Comparison of ENCODE assay signal across 1 cellular context in the genomic region with DNA sequence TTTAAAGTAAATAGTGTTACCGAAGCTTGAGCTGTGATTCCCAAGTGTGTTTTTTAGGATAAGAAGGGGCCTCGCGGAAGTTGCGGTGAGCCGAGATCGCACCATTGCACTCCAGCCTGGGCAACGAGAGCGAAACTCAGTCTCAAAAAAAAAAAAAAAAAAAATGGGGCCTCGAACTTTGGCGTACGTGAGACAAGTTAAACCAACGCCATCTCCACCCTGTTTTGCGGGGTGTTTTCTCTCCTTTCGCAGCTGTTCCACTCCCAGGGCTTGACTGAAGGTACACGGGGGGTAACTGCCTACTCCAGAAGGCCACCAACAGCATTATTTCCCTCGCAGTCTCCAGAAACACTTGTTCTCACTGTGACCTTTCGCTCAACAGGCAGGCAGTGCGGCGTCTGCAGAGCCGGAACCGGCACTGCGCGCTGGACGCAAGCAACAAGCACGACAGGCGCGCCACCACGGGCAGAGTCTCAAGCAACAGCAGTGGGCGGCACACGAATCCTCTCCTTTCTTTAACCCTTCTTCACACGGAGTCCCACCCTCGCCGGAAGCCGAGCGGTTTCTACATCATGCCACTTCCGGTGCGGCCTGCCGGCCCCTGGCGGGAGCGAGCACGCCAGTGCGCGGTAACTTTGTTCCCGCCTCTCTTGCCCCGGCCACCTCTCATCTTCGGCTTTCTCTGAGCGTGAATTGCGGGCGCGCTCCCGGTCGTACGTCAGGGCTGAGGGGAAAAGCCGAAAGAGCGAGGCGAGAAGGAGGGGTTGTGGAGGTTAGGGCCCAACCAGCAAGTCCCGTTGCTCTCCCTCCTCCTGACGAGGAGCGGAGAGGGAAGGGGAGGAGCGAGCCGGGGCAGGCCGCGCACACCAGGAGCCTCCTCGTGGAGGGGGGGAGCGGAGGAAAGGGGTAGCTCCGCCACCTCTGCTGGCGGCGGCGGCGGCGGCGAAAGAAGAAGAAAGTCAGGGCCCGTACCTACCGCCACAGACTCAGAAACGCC.
TF ChIP-seq lines count a peak whose summit lies in the region.

No MANE protein-coding gene starts in this region.

TF ChIP-seq in K562, 482 proteins besides CTCF, POLR2A, EP300 and RAD21 (continued from another document and continues in another):
- TF ChIP-seq, protein P1, sequence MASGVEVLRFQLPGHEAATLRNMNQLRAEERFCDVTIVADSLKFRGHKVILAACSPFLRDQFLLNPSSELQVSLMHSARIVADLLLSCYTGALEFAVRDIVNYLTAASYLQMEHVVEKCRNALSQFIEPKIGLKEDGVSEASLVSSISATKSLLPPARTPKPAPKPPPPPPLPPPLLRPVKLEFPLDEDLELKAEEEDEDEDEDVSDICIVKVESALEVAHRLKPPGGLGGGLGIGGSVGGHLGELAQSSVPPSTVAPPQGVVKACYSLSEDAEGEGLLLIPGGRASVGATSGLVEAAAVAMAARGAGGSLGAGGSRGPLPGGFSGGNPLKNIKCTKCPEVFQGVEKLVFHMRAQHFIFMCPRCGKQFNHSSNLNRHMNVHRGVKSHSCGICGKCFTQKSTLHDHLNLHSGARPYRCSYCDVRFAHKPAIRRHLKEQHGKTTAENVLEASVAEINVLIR (CRISPR knock-in tag; IDR thresholded peaks at IDR 0.05) = 0 out of 2 replicates have a peak, but pooled peaks have one; percentile 15
- peak; percentile 93 for TF ChIP-seq TBP (optimal IDR thresholded peaks at IDR 0.05; ENCODE audit: low read depth, low read length)
- TF ChIP-seq, protein P2, sequence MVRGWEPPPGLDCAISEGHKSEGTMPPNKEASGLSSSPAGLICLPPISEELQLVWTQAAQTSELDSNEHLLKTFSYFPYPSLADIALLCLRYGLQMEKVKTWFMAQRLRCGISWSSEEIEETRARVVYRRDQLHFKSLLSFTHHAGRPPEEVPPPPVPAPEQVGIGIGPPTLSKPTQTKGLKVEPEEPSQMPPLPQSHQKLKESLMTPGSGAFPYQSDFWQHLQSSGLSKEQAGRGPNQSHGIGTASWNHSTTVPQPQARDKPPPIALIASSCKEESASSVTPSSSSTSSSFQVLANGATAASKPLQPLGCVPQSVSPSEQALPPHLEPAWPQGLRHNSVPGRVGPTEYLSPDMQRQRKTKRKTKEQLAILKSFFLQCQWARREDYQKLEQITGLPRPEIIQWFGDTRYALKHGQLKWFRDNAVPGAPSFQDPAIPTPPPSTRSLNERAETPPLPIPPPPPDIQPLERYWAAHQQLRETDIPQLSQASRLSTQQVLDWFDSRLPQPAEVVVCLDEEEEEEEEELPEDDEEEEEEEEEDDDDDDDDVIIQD (CRISPR knock-in tag; IDR thresholded peaks at IDR 0.05) = no peak
- no peak for TF ChIP-seq ZFP1 (CRISPR knock-in tag; IDR thresholded peaks at IDR 0.05)
- TF ChIP-seq NFIC (IDR thresholded peaks at IDR 0.05) = 0 out of 2 replicates have a peak, but pooled peaks have one; percentile 16
- TF ChIP-seq, protein P3, sequence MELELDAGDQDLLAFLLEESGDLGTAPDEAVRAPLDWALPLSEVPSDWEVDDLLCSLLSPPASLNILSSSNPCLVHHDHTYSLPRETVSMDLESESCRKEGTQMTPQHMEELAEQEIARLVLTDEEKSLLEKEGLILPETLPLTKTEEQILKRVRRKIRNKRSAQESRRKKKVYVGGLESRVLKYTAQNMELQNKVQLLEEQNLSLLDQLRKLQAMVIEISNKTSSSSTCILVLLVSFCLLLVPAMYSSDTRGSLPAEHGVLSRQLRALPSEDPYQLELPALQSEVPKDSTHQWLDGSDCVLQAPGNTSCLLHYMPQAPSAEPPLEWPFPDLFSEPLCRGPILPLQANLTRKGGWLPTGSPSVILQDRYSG (tag; conservative IDR thresholded peaks at IDR 0.05; ENCODE audit: low read depth) = no peak
- TF ChIP-seq MTA1 (IDR thresholded peaks at IDR 0.05; ENCODE audit: borderline replicate concordance) = no peak
- no peak for TF ChIP-seq KLF16 (IDR thresholded peaks at IDR 0.05)
- TF ChIP-seq ZNF79 (CRISPR knock-in tag; IDR thresholded peaks at IDR 0.05; ENCODE audit: low read depth) = 0 out of 2 replicates have a peak, but pooled peaks have one; percentile 16
- TF ChIP-seq MED1 (CRISPR knock-in tag; IDR thresholded peaks at IDR 0.05; ENCODE audit: borderline replicate concordance) = no peak
- no peak; the same call in 1 of the 2 replicates for TF ChIP-seq ILF3 (IDR thresholded peaks at IDR 0.05; ENCODE audit: borderline replicate concordance)
- TF ChIP-seq, protein P4, sequence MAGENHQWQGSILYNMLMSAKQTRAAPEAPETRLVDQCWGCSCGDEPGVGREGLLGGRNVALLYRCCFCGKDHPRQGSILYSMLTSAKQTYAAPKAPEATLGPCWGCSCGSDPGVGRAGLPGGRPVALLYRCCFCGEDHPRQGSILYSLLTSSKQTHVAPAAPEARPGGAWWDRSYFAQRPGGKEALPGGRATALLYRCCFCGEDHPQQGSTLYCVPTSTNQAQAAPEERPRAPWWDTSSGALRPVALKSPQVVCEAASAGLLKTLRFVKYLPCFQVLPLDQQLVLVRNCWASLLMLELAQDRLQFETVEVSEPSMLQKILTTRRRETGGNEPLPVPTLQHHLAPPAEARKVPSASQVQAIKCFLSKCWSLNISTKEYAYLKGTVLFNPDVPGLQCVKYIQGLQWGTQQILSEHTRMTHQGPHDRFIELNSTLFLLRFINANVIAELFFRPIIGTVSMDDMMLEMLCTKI (IDR thresholded peaks at IDR 0.05; ENCODE audit: partially characterized antibody) = no peak
- TF ChIP-seq EGR1 (conservative IDR thresholded peaks at IDR 0.05) = peak; percentile 89
- TF ChIP-seq, protein P5, sequence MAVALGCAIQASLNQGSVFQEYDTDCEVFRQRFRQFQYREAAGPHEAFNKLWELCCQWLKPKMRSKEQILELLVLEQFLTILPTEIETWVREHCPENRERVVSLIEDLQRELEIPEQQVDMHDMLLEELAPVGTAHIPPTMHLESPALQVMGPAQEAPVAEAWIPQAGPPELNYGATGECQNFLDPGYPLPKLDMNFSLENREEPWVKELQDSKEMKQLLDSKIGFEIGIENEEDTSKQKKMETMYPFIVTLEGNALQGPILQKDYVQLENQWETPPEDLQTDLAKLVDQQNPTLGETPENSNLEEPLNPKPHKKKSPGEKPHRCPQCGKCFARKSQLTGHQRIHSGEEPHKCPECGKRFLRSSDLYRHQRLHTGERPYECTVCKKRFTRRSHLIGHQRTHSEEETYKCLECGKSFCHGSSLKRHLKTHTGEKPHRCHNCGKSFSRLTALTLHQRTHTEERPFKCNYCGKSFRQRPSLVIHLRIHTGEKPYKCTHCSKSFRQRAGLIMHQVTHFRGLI (CRISPR knock-in tag; IDR thresholded peaks at IDR 0.05) = 0 out of 2 replicates have a peak, but pooled peaks have one; percentile 49
- no peak for TF ChIP-seq ZNF253 (CRISPR knock-in tag; conservative IDR thresholded peaks at IDR 0.05)
- TF ChIP-seq FOXJ2 (tag; IDR thresholded peaks at IDR 0.05) = peak; percentile 16; the same call in 1 of the 2 replicates
- TF ChIP-seq, protein P6, sequence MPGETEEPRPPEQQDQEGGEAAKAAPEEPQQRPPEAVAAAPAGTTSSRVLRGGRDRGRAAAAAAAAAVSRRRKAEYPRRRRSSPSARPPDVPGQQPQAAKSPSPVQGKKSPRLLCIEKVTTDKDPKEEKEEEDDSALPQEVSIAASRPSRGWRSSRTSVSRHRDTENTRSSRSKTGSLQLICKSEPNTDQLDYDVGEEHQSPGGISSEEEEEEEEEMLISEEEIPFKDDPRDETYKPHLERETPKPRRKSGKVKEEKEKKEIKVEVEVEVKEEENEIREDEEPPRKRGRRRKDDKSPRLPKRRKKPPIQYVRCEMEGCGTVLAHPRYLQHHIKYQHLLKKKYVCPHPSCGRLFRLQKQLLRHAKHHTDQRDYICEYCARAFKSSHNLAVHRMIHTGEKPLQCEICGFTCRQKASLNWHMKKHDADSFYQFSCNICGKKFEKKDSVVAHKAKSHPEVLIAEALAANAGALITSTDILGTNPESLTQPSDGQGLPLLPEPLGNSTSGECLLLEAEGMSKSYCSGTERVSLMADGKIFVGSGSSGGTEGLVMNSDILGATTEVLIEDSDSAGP (CRISPR knock-in tag; IDR thresholded peaks at IDR 0.05) = peak; percentile 64; the same call in 1 of the 2 replicates
- TF ChIP-seq OTX1 (CRISPR knock-in tag; IDR thresholded peaks at IDR 0.05) = peak; percentile 84
- 0 out of 2 replicates have a peak, but pooled peaks have one; percentile 5 for TF ChIP-seq FOSL1 (tag; conservative IDR thresholded peaks at IDR 0.05)
- TF ChIP-seq PTRF (tag; IDR thresholded peaks at IDR 0.05) = no peak
- no peak for TF ChIP-seq WHSC1 (IDR thresholded peaks at IDR 0.05; ENCODE audit: low read length)
- TF ChIP-seq U2AF1 (optimal IDR thresholded peaks at IDR 0.05; ENCODE audit: low read depth, low read length) = no peak
- TF ChIP-seq, protein P7, sequence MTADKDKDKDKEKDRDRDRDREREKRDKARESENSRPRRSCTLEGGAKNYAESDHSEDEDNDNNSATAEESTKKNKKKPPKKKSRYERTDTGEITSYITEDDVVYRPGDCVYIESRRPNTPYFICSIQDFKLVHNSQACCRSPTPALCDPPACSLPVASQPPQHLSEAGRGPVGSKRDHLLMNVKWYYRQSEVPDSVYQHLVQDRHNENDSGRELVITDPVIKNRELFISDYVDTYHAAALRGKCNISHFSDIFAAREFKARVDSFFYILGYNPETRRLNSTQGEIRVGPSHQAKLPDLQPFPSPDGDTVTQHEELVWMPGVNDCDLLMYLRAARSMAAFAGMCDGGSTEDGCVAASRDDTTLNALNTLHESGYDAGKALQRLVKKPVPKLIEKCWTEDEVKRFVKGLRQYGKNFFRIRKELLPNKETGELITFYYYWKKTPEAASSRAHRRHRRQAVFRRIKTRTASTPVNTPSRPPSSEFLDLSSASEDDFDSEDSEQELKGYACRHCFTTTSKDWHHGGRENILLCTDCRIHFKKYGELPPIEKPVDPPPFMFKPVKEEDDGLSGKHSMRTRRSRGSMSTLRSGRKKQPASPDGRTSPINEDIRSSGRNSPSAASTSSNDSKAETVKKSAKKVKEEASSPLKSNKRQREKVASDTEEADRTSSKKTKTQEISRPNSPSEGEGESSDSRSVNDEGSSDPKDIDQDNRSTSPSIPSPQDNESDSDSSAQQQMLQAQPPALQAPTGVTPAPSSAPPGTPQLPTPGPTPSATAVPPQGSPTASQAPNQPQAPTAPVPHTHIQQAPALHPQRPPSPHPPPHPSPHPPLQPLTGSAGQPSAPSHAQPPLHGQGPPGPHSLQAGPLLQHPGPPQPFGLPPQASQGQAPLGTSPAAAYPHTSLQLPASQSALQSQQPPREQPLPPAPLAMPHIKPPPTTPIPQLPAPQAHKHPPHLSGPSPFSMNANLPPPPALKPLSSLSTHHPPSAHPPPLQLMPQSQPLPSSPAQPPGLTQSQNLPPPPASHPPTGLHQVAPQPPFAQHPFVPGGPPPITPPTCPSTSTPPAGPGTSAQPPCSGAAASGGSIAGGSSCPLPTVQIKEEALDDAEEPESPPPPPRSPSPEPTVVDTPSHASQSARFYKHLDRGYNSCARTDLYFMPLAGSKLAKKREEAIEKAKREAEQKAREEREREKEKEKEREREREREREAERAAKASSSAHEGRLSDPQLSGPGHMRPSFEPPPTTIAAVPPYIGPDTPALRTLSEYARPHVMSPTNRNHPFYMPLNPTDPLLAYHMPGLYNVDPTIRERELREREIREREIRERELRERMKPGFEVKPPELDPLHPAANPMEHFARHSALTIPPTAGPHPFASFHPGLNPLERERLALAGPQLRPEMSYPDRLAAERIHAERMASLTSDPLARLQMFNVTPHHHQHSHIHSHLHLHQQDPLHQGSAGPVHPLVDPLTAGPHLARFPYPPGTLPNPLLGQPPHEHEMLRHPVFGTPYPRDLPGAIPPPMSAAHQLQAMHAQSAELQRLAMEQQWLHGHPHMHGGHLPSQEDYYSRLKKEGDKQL (CRISPR knock-in tag; IDR thresholded peaks at IDR 0.05; ENCODE audit: borderline replicate concordance) = no peak
- TF ChIP-seq HDAC6 (IDR thresholded peaks at IDR 0.05; ENCODE audit: low read depth, low read length) = 0 out of 2 replicates have a peak, but pooled peaks have one; percentile 82
- no peak for TF ChIP-seq MTA2 (IDR thresholded peaks at IDR 0.05; ENCODE audit: low read depth)
- TF ChIP-seq, protein P8, sequence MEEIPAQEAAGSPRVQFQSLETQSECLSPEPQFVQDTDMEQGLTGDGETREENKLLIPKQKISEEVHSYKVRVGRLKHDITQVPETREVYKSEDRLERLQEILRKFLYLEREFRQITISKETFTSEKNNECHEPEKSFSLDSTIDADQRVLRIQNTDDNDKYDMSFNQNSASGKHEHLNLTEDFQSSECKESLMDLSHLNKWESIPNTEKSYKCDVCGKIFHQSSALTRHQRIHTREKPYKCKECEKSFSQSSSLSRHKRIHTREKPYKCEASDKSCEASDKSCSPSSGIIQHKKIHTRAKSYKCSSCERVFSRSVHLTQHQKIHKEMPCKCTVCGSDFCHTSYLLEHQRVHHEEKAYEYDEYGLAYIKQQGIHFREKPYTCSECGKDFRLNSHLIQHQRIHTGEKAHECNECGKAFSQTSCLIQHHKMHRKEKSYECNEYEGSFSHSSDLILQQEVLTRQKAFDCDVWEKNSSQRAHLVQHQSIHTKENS (CRISPR knock-in tag; IDR thresholded peaks at IDR 0.05) = no peak
- TF ChIP-seq RBM22 (IDR thresholded peaks at IDR 0.05; ENCODE audit: low read depth, low read length, poor library complexity, severe bottlenecking) = no peak
- TF ChIP-seq XRCC4 (IDR thresholded peaks at IDR 0.05; ENCODE audit: extremely low read depth, insufficient read depth, insufficient read length) = no peak
- TF ChIP-seq, protein P9, sequence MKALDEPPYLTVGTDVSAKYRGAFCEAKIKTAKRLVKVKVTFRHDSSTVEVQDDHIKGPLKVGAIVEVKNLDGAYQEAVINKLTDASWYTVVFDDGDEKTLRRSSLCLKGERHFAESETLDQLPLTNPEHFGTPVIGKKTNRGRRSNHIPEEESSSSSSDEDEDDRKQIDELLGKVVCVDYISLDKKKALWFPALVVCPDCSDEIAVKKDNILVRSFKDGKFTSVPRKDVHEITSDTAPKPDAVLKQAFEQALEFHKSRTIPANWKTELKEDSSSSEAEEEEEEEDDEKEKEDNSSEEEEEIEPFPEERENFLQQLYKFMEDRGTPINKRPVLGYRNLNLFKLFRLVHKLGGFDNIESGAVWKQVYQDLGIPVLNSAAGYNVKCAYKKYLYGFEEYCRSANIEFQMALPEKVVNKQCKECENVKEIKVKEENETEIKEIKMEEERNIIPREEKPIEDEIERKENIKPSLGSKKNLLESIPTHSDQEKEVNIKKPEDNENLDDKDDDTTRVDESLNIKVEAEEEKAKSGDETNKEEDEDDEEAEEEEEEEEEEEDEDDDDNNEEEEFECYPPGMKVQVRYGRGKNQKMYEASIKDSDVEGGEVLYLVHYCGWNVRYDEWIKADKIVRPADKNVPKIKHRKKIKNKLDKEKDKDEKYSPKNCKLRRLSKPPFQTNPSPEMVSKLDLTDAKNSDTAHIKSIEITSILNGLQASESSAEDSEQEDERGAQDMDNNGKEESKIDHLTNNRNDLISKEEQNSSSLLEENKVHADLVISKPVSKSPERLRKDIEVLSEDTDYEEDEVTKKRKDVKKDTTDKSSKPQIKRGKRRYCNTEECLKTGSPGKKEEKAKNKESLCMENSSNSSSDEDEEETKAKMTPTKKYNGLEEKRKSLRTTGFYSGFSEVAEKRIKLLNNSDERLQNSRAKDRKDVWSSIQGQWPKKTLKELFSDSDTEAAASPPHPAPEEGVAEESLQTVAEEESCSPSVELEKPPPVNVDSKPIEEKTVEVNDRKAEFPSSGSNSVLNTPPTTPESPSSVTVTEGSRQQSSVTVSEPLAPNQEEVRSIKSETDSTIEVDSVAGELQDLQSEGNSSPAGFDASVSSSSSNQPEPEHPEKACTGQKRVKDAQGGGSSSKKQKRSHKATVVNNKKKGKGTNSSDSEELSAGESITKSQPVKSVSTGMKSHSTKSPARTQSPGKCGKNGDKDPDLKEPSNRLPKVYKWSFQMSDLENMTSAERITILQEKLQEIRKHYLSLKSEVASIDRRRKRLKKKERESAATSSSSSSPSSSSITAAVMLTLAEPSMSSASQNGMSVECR (CRISPR knock-in tag; IDR thresholded peaks at IDR 0.05) = peak; percentile 46
- TF ChIP-seq TSC22D4 (tag; IDR thresholded peaks at IDR 0.05) = no peak
- 0 out of 2 replicates have a peak, but pooled peaks have one; percentile 57 for TF ChIP-seq HEY1 (CRISPR knock-in tag; IDR thresholded peaks at IDR 0.05; ENCODE audit: borderline replicate concordance)
